Comparison of ENCODE assay signal across 18 cellular contexts in genomic region chr2:217616936-217617335, GRCh38.
DNase-seq lines count a peak whose midpoint lies in the region; ATAC-seq, FAIRE-seq and TF ChIP-seq lines count a peak whose summit lies in the region.
"Had no signal": no experiment of that assay in that cellular context is flagged by ENCODE, and none has a peak within 500 bp of the region (broad histone marks: within the 10 kb centered on the region; RNA-seq: fewer than 3 reads in every experiment).

No MANE protein-coding gene starts in this region.

- H3K27me3 Mint-ChIP-seq in astrocyte (ENCODE audit: low read depth, unreplicated experiment), result no peaks in the 10 kb centered on the region
- H3K27me3 Mint-ChIP-seq in endodermal cell (ENCODE audit: insufficient read depth), result peaks cover 2% of the 10 kb centered on the region

- H4K20me1 ChIP-seq in astrocyte (ENCODE audit: insufficient read depth, low read length), result no peaks in the 10 kb centered on the region

- DNase-seq in GM03348 (ENCODE audit: low spot score) (peak; percentile 40), astrocyte (ENCODE audit: low read depth) (peak; percentile 73), fibroblast of the aortic adventitia (ENCODE audit: low read depth) (peak; percentile 14), upper lobe of right lung (no peak), endodermal cell (no peak), DMS53 treated with DMSO at 0.1 percent for 48 hours (lab: John Stamatoyannopoulos, UW; ENCODE audit: unreplicated experiment) (no peak)
- no peak for DNase-seq in activated CD4-positive, alpha-beta T cell treated with anti-CD3 and anti-CD28 coated beads, Interleukin-2, amount 50 U/mL, for 48 hours
- DNase-seq: KBM-7, NCI-H1048, NCI-H2107, NCI-H345, NCI-H526 treated with DMSO at 0.1 percent for 48 hours had no signal

- H3K4me1 ChIP-seq in astrocyte (ENCODE audit: insufficient read depth, low read length) (peaks cover 8% of the 10 kb centered on the region), upper lobe of right lung (peaks cover 10% of the 10 kb centered on the region), endodermal cell (ENCODE audit: control insufficient read depth, insufficient read depth, low read length) (peaks cover 4% of the 10 kb centered on the region)

- H3K4me3 ChIP-seq in astrocyte (ENCODE audit: insufficient read depth, low read depth, low read length) (no peak overlapping the region), fibroblast of the aortic adventitia (ENCODE audit: low read depth, low read length) (no peak overlapping the region), upper lobe of right lung (no peak overlapping the region), endodermal cell (ENCODE audit: low read length) (no peak overlapping the region)
- H3K4me3 ChIP-seq: GM23338, SK-N-MC had no signal

- H3K4me2 ChIP-seq in astrocyte (ENCODE audit: low read length), result no peak overlapping the region
- H3K4me2 ChIP-seq: GM23338 had no signal

- H2AFZ ChIP-seq in astrocyte (ENCODE audit: low read depth, low read length), result no peak overlapping the region
- H2AFZ ChIP-seq: GM23338 had no signal

- no peak for TF ChIP-seq CTCF in astrocyte (IDR thresholded peaks at IDR 0.05; ENCODE audit: insufficient read depth, low read depth, low read length)
- no peak for TF ChIP-seq CTCF in fibroblast of the aortic adventitia (IDR thresholded peaks at IDR 0.05; ENCODE audit: insufficient read depth, low read length)
- TF ChIP-seq CTCF in upper lobe of right lung (IDR thresholded peaks at IDR 0.05), result no peak
- TF ChIP-seq CTCF in endodermal cell (conservative IDR thresholded peaks at IDR 0.05), result no peak

- no peaks in the 10 kb centered on the region for H3K36me3 Mint-ChIP-seq in astrocyte (ENCODE audit: low read depth, unreplicated experiment)
- no peaks in the 10 kb centered on the region for H3K36me3 Mint-ChIP-seq in endodermal cell (ENCODE audit: low read depth)

- H3K27me3 ChIP-seq in astrocyte (ENCODE audit: insufficient read depth, low read length) (peaks cover 2% of the 10 kb centered on the region), upper lobe of right lung (no peaks in the 10 kb centered on the region), endodermal cell (ENCODE audit: control insufficient read depth, insufficient read depth, low read length, poor library complexity, severe bottlenecking) (no peaks in the 10 kb centered on the region)

- H3K4me3 Mint-ChIP-seq in astrocyte (ENCODE audit: unreplicated experiment), result no peak overlapping the region
- no peak overlapping the region for H3K4me3 Mint-ChIP-seq in endodermal cell
- H3K4me3 Mint-ChIP-seq: GM23338 had no signal

- no peaks in the 10 kb centered on the region for H3K79me2 ChIP-seq in astrocyte (ENCODE audit: insufficient read depth, low read length)

- H3K9ac ChIP-seq in astrocyte (ENCODE audit: low read length) (no peak overlapping the region), endodermal cell (ENCODE audit: extremely low read depth, low read length, poor library complexity, severe bottlenecking) (no peak overlapping the region)

- no peaks in the 10 kb centered on the region for H3K9me3 ChIP-seq in astrocyte (ENCODE audit: insufficient read depth, low read depth, low read length)
- no peaks in the 10 kb centered on the region for H3K9me3 ChIP-seq in upper lobe of right lung
- no peaks in the 10 kb centered on the region for H3K9me3 ChIP-seq in endodermal cell (ENCODE audit: control insufficient read depth, low read length)

- H3K9me3 Mint-ChIP-seq in astrocyte (ENCODE audit: unreplicated experiment), result no peaks in the 10 kb centered on the region
- H3K9me3 Mint-ChIP-seq in endodermal cell, result no peaks in the 10 kb centered on the region
- H3K9me3 Mint-ChIP-seq: GM23338 had no signal

- H3K4me1 Mint-ChIP-seq in astrocyte (ENCODE audit: low read depth, unreplicated experiment) (peaks cover 36% of the 10 kb centered on the region), endodermal cell (peaks cover 9% of the 10 kb centered on the region)

- ATAC-seq in upper lobe of right lung, result peak; percentile 45

- H3K36me3 ChIP-seq in astrocyte (ENCODE audit: insufficient read depth, low read length) (no peaks in the 10 kb centered on the region), upper lobe of right lung (no peaks in the 10 kb centered on the region), endodermal cell (ENCODE audit: control insufficient read depth, insufficient read depth, low read length) (no peaks in the 10 kb centered on the region)

- intact Hi-C loops in upper lobe of right lung (cut with DNase I), result no loop called here

- 93 to 98% methylated on average over 2 to 4 of the region's 4 CpGs for WGBS in endodermal cell (ENCODE audit: insufficient coverage in 1 of 2, insufficient read length in 1 of 2), 2 experiments

- no peak overlapping the region for H3K27ac ChIP-seq in astrocyte (ENCODE audit: low read depth, low read length)
- H3K27ac ChIP-seq in upper lobe of right lung, result no peak overlapping the region
- no peak overlapping the region for H3K27ac ChIP-seq in endodermal cell (ENCODE audit: low read depth, low read length)
- H3K27ac ChIP-seq: C4-2B, HL-60, RWPE1, SK-N-MC had no signal

- FAIRE-seq in astrocyte (lab: Jason Lieb, UNC), result peak; percentile 13
- FAIRE-seq: GM12892 had no signal

- peak overlapping the region; percentile 70 for H3K27ac Mint-ChIP-seq in astrocyte (ENCODE audit: unreplicated experiment)
- H3K27ac Mint-ChIP-seq in endodermal cell, result no peak overlapping the region
- H3K27ac Mint-ChIP-seq: GM23338 had no signal

Comparison
In these comparisons a context has a peak if more than half of its experiments do, and no peak if none do; other contexts are left out.
1. DNase-seq: peak in GM03348 (single experiment), astrocyte (single experiment) and fibroblast of the aortic adventitia (single experiment); none in upper lobe of right lung (single experiment), endodermal cell (single experiment), activated CD4-positive, alpha-beta T cell treated with anti-CD3 and anti-CD28 coated beads, Interleukin-2, amount 50 U/mL, for 48 hours (0 of 2) and DMS53 treated with DMSO at 0.1 percent for 48 hours (single experiment).